In the genomic region with DNA sequence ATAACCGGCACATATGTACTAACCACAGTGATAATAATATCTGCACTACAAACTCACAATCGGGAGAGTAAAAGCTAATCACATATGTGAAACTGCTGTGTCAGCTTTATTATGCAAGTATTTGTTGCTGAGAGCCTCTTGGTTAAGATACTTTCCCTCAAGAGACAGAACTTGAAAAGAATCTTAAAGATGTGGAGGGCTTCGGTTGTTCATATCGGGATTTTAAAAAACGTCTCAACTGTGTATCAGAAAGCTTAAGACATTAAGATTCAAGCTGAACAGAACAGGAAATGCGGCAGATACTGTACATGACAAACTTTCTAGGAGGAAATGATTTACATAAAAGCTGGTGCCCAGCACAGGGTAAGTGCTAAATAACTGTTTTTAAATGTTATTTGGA, we compare ENCODE assay signal across 10 cellular contexts. TPM values are rescaled to one million over a fixed set of nuclear protein-coding genes. Genes with fewer than 3 reads are reported as not detected.
DNase-seq lines count a peak whose midpoint lies in the region; ATAC-seq and TF ChIP-seq lines count a peak whose summit lies in the region.
"Had no signal": no experiment of that assay in that cellular context is flagged by ENCODE, and none has a peak within 500 bp of the region (broad histone marks: within the 10 kb centered on the region; RNA-seq: fewer than 3 reads in every experiment).

No MANE protein-coding gene starts in this region.

- TF ChIP-seq POLR2A in vagina (IDR thresholded peaks at IDR 0.05), result no peak

- H3K9me3 Mint-ChIP-seq in T-helper 1 cell treated with Interleukin-12 subunit alpha and Interleukin-12 subunit beta and Interleukin-4 antibody, amounts not matched to agents 30 μg/mL and 1 μg/mL, for 36 hours, result no peaks in the 10 kb centered on the region

- H3K4me1 Mint-ChIP-seq in T-helper 1 cell treated with Interleukin-12 subunit alpha and Interleukin-12 subunit beta and Interleukin-4 antibody, amounts not matched to agents 30 μg/mL and 1 μg/mL, for 36 hours (ENCODE audit: low read depth), result peaks cover 15% of the 10 kb centered on the region

- intact Hi-C loops in left ventricle myocardium inferior (cut with micrococcal nuclease) (no loop called here), right cardiac atrium (cut with DNase I) (loop anchor here in 1 of 4 donors (10.0 kb wide), 1 partner anchor 108 kb away; no protein-coding TSS in a partner anchor), vagina (cut with DNase I) (no loop called here)

- no peak for ATAC-seq in right cardiac atrium

- H3K36me3 ChIP-seq in left ventricle myocardium inferior (no peaks in the 10 kb centered on the region), vagina (no peaks in the 10 kb centered on the region)
- H3K36me3 ChIP-seq: neutrophil, upper lobe of left lung had no signal

- no peaks in the 10 kb centered on the region for H3K36me3 Mint-ChIP-seq in T-helper 1 cell treated with Interleukin-12 subunit alpha and Interleukin-12 subunit beta and Interleukin-4 antibody, amounts not matched to agents 30 μg/mL and 1 μg/mL, for 36 hours (ENCODE audit: low read depth)

- H3K27me3 Mint-ChIP-seq in T-helper 1 cell treated with Interleukin-12 subunit alpha and Interleukin-12 subunit beta and Interleukin-4 antibody, amounts not matched to agents 30 μg/mL and 1 μg/mL, for 36 hours (ENCODE audit: low read depth), result peaks cover 43% of the 10 kb centered on the region

- H3K9me3 ChIP-seq in left ventricle myocardium inferior (replicated peaks), result no peaks in the 10 kb centered on the region
- no peaks in the 10 kb centered on the region for H3K9me3 ChIP-seq in right cardiac atrium (ENCODE audit: control insufficient read depth, low read length)
- no peaks in the 10 kb centered on the region for H3K9me3 ChIP-seq in vagina
- H3K9me3 ChIP-seq: neutrophil, upper lobe of left lung had no signal

- H3K4me1 ChIP-seq in left ventricle myocardium inferior (peaks cover 20% of the 10 kb centered on the region), right cardiac atrium (ENCODE audit: control insufficient read depth, insufficient read depth, low read length) (no peaks in the 10 kb centered on the region), vagina (peaks cover 6% of the 10 kb centered on the region)

- H3K27me3 ChIP-seq in left ventricle myocardium inferior (ENCODE audit: low read depth) (no peaks in the 10 kb centered on the region), right cardiac atrium (ENCODE audit: control insufficient read depth, insufficient read depth) (no peaks in the 10 kb centered on the region), vagina (no peaks in the 10 kb centered on the region)
- H3K27me3 ChIP-seq: upper lobe of left lung had no signal

- H3K4me3 Mint-ChIP-seq in T-helper 1 cell treated with Interleukin-12 subunit alpha and Interleukin-12 subunit beta and Interleukin-4 antibody, amounts not matched to agents 30 μg/mL and 1 μg/mL, for 36 hours, result peak overlapping the region; percentile 54

- peak overlapping the region; percentile 37 for H3K27ac Mint-ChIP-seq in T-helper 1 cell treated with Interleukin-12 subunit alpha and Interleukin-12 subunit beta and Interleukin-4 antibody, amounts not matched to agents 30 μg/mL and 1 μg/mL, for 36 hours

- WGBS in right cardiac atrium, result 28% methylated on average over 6 of the region's 6 CpGs

- H3K4me3 ChIP-seq in left ventricle myocardium inferior (no peak overlapping the region), right cardiac atrium (ENCODE audit: low read length) (no peak overlapping the region), vagina (no peak overlapping the region)

- H3K27ac ChIP-seq in left ventricle myocardium inferior (replicated peaks), result peak overlapping the region; percentile 83
- no peak overlapping the region for H3K27ac ChIP-seq in right cardiac atrium (ENCODE audit: low read length)
- H3K27ac ChIP-seq in vagina, result peak overlapping the region; percentile 79
- H3K27ac ChIP-seq: neutrophil had no signal

- no peak for DNase-seq in left ventricle myocardium inferior
- no peak for DNase-seq in right cardiac atrium
- peak; percentile 31 for DNase-seq in inferior parietal cortex (ENCODE audit: extremely low spot score)
- no peak for DNase-seq in vagina (ENCODE audit: extremely low spot score in 2 of 2)
- DNase-seq in retina, result no peak
- DNase-seq in ecto neural progenitor cell (ENCODE audit: low spot score), result no peak
- DNase-seq in A172 (ENCODE audit: low spot score), result no peak

- TF ChIP-seq CTCF in left ventricle myocardium inferior (IDR thresholded peaks at IDR 0.05; ENCODE audit: borderline replicate concordance) (no peak), vagina (IDR thresholded peaks at IDR 0.05) (no peak)

RNA-seq across cellular contexts. Expression of gene HLF, which starts 27.5 kb away (rescaled TPM):
- 22.6 TPM for total RNA-seq in left ventricle myocardium inferior
- 10 to 100 TPM; 35.6 to 56.6 (median 49.7) TPM for total RNA-seq in right cardiac atrium
- polyA plus RNA-seq in right cardiac atrium, result 17.0 TPM
- total RNA-seq in vagina, result 14.7 TPM
- total RNA-seq in A172 (2014; rRNA removed; shearing (Covaris generic)), result 0.12 TPM in 1 of 2 replicates, not detected in the other

Comparison
In these comparisons a context has a peak if more than half of its experiments do, and no peak if none do; other contexts are left out.
1. RNA of gene HLF, which starts 27.5 kb away (total RNA-seq): 35.6 to 56.6 TPM in right cardiac atrium, 22.6 TPM in left ventricle myocardium inferior (single experiment) and 14.7 TPM in vagina (single experiment); 0.12 TPM in A172; every median in the first group is over 10 times any median in the second.